Comparison of ENCODE assay signal across 25 cellular contexts in the genomic region with DNA sequence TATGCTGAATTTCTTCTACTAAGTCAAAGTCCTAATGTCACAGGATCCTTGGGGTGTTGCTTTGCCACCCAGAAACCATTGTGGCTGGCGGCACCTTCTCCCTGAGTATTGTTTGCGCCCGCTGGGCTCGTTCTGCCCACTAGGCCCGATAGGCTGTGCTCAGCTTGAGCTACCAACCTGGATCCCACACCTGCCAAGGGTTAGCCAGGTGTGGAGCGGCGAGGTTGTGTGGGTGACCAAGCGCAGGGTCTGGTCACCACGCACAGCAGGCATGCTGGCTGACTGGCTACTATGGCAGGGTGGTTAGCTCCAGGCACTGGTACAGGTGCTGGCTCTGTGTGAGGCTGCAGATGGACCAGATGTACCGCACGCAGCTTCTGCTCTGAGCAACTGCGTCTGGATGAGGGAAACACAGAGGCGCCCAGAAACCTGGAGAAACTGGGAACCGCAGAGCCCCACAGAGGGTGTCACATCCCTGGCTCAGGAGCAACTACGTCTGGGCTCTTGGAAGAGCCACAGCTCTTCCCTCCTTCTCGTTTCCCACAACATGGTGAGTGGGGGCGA. TPM values are rescaled to one million over a fixed set of nuclear protein-coding genes. Genes with fewer than 3 reads are reported as not detected.
DNase-seq lines count a peak whose midpoint lies in the region; ATAC-seq, FAIRE-seq and TF ChIP-seq lines count a peak whose summit lies in the region.
"Had no signal": no experiment of that assay in that cellular context is flagged by ENCODE, and none has a peak within 500 bp of the region (broad histone marks: within the 10 kb centered on the region; RNA-seq: fewer than 3 reads in every experiment).

No MANE protein-coding gene starts in this region.

- H3K4me3 ChIP-seq in right atrium auricular region: no peak overlapping the region
- H3K4me3 ChIP-seq in H1 (ENCODE audit: extremely low read depth in 1 of 4, insufficient read depth in 2 of 4, low read depth in 3 of 4, low read length in 4 of 4): no peak overlapping the region
- no peak overlapping the region for H3K4me3 ChIP-seq in neuronal stem cell (ENCODE audit: low read length in 2 of 2)
- no peak overlapping the region for H3K4me3 ChIP-seq in vagina
- H3K4me3 ChIP-seq: GM12878, MG63, SJSA1 had no signal

- no peaks in the 10 kb centered on the region for H3K27me3 ChIP-seq in right atrium auricular region
- H3K27me3 ChIP-seq in H1 (replicated peaks in 1 of 4; ENCODE audit: control insufficient read depth in 3 of 4, extremely low read depth in 1 of 4, insufficient read depth in 3 of 4, low read length in 3 of 4): no peaks in the 10 kb centered on the region
- H3K27me3 ChIP-seq in neuronal stem cell (ENCODE audit: control insufficient read depth in 3 of 3, insufficient read depth in 3 of 3, low read depth in 1 of 3, low read length in 3 of 3): no peaks in the 10 kb centered on the region
- no peaks in the 10 kb centered on the region for H3K27me3 ChIP-seq in vagina
- H3K27me3 ChIP-seq: MG63, SJSA1 had no signal

- no peak overlapping the region for H3K4ac ChIP-seq in H1 (replicated peaks; ENCODE audit: insufficient read length, low read depth, low read length)
- no peak overlapping the region for H3K4ac ChIP-seq in neuronal stem cell (ENCODE audit: low read length)

- no peaks in the 10 kb centered on the region for H3K23me2 ChIP-seq in H1 (ENCODE audit: low read depth, low read length)

- H3K23ac ChIP-seq in H1 (ENCODE audit: insufficient read length) (no peak overlapping the region), neuronal stem cell (ENCODE audit: low read depth, low read length, poor library complexity) (peak overlapping the region; percentile 60)

- H4K8ac ChIP-seq in H1 (ENCODE audit: extremely low read depth, insufficient read depth, low read length): no peak overlapping the region
- H4K8ac ChIP-seq in neuronal stem cell (ENCODE audit: low read depth, low read length): peak overlapping the region; percentile 83

- FAIRE-seq in H1 (lab: Jason Lieb, UNC): no peak
- FAIRE-seq: GM12878 had no signal

- H3K36me3 ChIP-seq in right atrium auricular region (peaks cover 8% of the 10 kb centered on the region), H1 (ENCODE audit: control insufficient read depth in 2 of 4, insufficient read depth in 4 of 4, low read length in 3 of 4) (no peaks in the 10 kb centered on the region), neuronal stem cell (replicated peaks in 1 of 2; ENCODE audit: control insufficient read depth in 2 of 2, insufficient read depth in 2 of 2, low read length in 2 of 2) (no peaks in the 10 kb centered on the region), vagina (no peaks in the 10 kb centered on the region)
- H3K36me3 ChIP-seq: MG63, SJSA1 had no signal

- H3K79me2 ChIP-seq in H1 (ENCODE audit: control insufficient read depth in 1 of 2, insufficient read depth in 2 of 2, low read length in 2 of 2): no peaks in the 10 kb centered on the region

- POLR2A ChIA-PET in H1 (lab: Charles Lee; ENCODE audit: partially characterized antibody): interaction anchor here (1.4 kb wide), 1 partner anchor 49 kb away, joined by 4 read pairs; no protein-coding TSS in a partner anchor

- no peak overlapping the region for H3K18ac ChIP-seq in H1 (ENCODE audit: extremely low read depth, low read length)
- peak overlapping the region; percentile 49 for H3K18ac ChIP-seq in neuronal stem cell (ENCODE audit: low read length)

- H4K91ac ChIP-seq in H1 (replicated peaks; ENCODE audit: insufficient read length, low read length) (no peak overlapping the region), neuronal stem cell (ENCODE audit: low read depth, low read length, poor library complexity) (no peak overlapping the region)

- no peak overlapping the region for H2AK5ac ChIP-seq in H1 (ENCODE audit: low read depth, low read length)
- no peak overlapping the region for H2AK5ac ChIP-seq in neuronal stem cell (ENCODE audit: low read depth, low read length)

- H3K4me2 ChIP-seq in H1 (ENCODE audit: insufficient read depth in 1 of 2, low read depth in 2 of 2, low read length in 2 of 2) (no peak overlapping the region), neuronal stem cell (ENCODE audit: insufficient read depth, low read length, poor library complexity, severe bottlenecking) (no peak overlapping the region)

- H3K79me1 ChIP-seq in H1 (ENCODE audit: low read depth, low read length) (no peaks in the 10 kb centered on the region), neuronal stem cell (ENCODE audit: low read depth, low read length) (no peaks in the 10 kb centered on the region)

- WGBS in H1 (ENCODE audit: extremely low coverage in 1 of 2, insufficient coverage in 1 of 2, insufficient read length in 1 of 2, insufficient replicate concordance in 2 of 2, low coverage in 1 of 2, low lambda C conversion rate in 2 of 2, missing lambda C conversion rate in 1 of 2), 2 experiments: 95% methylated on average over 17 of the region's 17 CpGs; no CpG with 5 or more reads in 1 of the 2 experiments
- no CpG with 5 or more reads among the region's 17 CpGs for WGBS in neuronal stem cell (ENCODE audit: extremely low coverage in 2 of 2, insufficient read length in 2 of 2, insufficient replicate concordance in 1 of 2), 2 donors

- H2BK5ac ChIP-seq in H1 (ENCODE audit: low read depth, low read length) (no peak overlapping the region), neuronal stem cell (ENCODE audit: low read length) (no peak overlapping the region)

- H3K9me3 ChIP-seq in right atrium auricular region: no peaks in the 10 kb centered on the region
- no peaks in the 10 kb centered on the region for H3K9me3 ChIP-seq in H1 (ENCODE audit: insufficient read depth in 2 of 2, low read depth in 1 of 2, low read length in 1 of 2)
- H3K9me3 ChIP-seq in neuronal stem cell (replicated peaks in 1 of 2; ENCODE audit: control insufficient read depth in 2 of 2, insufficient read depth in 1 of 2, low read depth in 1 of 2, low read length in 2 of 2): peaks cover 0 to 2% of the 10 kb centered on the region in 2 donors
- no peaks in the 10 kb centered on the region for H3K9me3 ChIP-seq in vagina
- H3K9me3 ChIP-seq: Caco-2, MG63, SJSA1 had no signal

- CTCF ChIA-PET in H1 (lab: Charles Lee; ENCODE audit: partially characterized antibody): interaction anchor here (0.9 to 1.9 kb wide), 2 partner anchors 15 to 923 kb away, joined by 3 to 11 read pairs; no protein-coding TSS in a partner anchor

- no peaks in the 10 kb centered on the region for H4K20me1 ChIP-seq in H1 (replicated peaks in 1 of 2; ENCODE audit: control insufficient read depth in 1 of 2, insufficient read depth in 2 of 2, low read length in 2 of 2)

- no peaks in the 10 kb centered on the region for H3K9me3 Mint-ChIP-seq in activated T-helper 17 cell treated with anti-CD3 and anti-CD28 coated beads, Interleukin-2, amount 50 U/mL, for 72 hours
- H3K9me3 Mint-ChIP-seq: CD8-positive, alpha-beta T cell had no signal

- TF ChIP-seq RAD21 in H1 (IDR thresholded peaks at IDR 0.05 in 1 of 2, conservative IDR thresholded peaks at IDR 0.05 in 1 of 2; ENCODE audit: low read depth in 2 of 2, low read length in 2 of 2): no peak

- intact Hi-C loops in Right ventricle myocardium inferior (cut with DNase I) (no loop called here), vagina (cut with DNase I) (no loop called here)

- DNase-seq in Right ventricle myocardium inferior (ENCODE audit: missing footprints) (peak; percentile 59), right atrium auricular region (ENCODE audit: low spot score) (no peak), H1 (ENCODE audit: low read depth in 1 of 2, low spot score in 2 of 2) (no peak), neuronal stem cell (ENCODE audit: low spot score) (no peak), vagina (ENCODE audit: extremely low spot score in 2 of 2) (no peak), cerebellum (ENCODE audit: low spot score) (no peak), hippocampal formation (lab: John Stamatoyannopoulos, UW) (no peak)
- DNase-seq: Caco-2; CD8-positive, alpha-beta T cell; GDM1; KG1; MG63; NCI-H1105 treated with DMSO at 0.1 percent for 48 hours; NCI-H146; NCI-H1930; NCI-H2107; NCI-H446; NCI-H524 treated with DMSO at 0.1 percent for 48 hours; NCI-H774 had no signal

- no peaks in the 10 kb centered on the region for H3K36me3 Mint-ChIP-seq in activated T-helper 17 cell treated with anti-CD3 and anti-CD28 coated beads, Interleukin-2, amount 50 U/mL, for 72 hours (ENCODE audit: low read depth)

- H3K14ac ChIP-seq in H1 (ENCODE audit: insufficient read length) (no peak overlapping the region), neuronal stem cell (ENCODE audit: low read length) (no peak overlapping the region)

- H3K56ac ChIP-seq in H1 (replicated peaks; ENCODE audit: insufficient read length, low read depth, low read length): no peak overlapping the region

- H3K27ac ChIP-seq in right atrium auricular region (no peak overlapping the region), H1 (ENCODE audit: low read depth, low read length) (no peak overlapping the region), neuronal stem cell (replicated peaks; ENCODE audit: low read length) (no peak overlapping the region), vagina (peak overlapping the region; percentile 23)
- H3K27ac ChIP-seq: 22Rv1, C4-2B, SJSA1 had no signal

- TF ChIP-seq POLR2A in H1 (IDR thresholded peaks at IDR 0.05; ENCODE audit: control extremely low read depth in 1 of 2, low read depth in 2 of 2, low read length in 2 of 2): no peak
- TF ChIP-seq POLR2A in vagina (IDR thresholded peaks at IDR 0.05): no peak

- TF ChIP-seq EP300 in H1 (IDR thresholded peaks at IDR 0.05; ENCODE audit: borderline replicate concordance in 1 of 2, low read depth in 2 of 2, low read length in 2 of 2): no peak

- H4K5ac ChIP-seq in H1 (ENCODE audit: insufficient read length, low read depth, low read length): no peak overlapping the region

- H2BK12ac ChIP-seq in H1 (ENCODE audit: low read depth, low read length) (no peak overlapping the region), neuronal stem cell (ENCODE audit: low read length) (no peak overlapping the region)

- H2AFZ ChIP-seq in H1 (ENCODE audit: low read length) (0 out of 2 replicates have a peak overlapping the region, but pooled peaks have one; percentile 51), neuronal stem cell (ENCODE audit: low read length) (no peak overlapping the region)

- H2BK15ac ChIP-seq in H1 (ENCODE audit: low read length): no peak overlapping the region
- H2BK15ac ChIP-seq in neuronal stem cell (ENCODE audit: low read length): no peak overlapping the region

- no peak for ATAC-seq in Right ventricle myocardium inferior
- no peak for ATAC-seq in activated T-helper 17 cell treated with anti-CD3 and anti-CD28 coated beads, Interleukin-2, amount 50 U/mL, for 72 hours (replicated peaks)
- ATAC-seq: CD8-positive, alpha-beta T cell had no signal

- no peak overlapping the region for H3K27ac Mint-ChIP-seq in activated T-helper 17 cell treated with anti-CD3 and anti-CD28 coated beads, Interleukin-2, amount 50 U/mL, for 72 hours
- H3K27ac Mint-ChIP-seq: B cell; CD8-positive, alpha-beta T cell had no signal

- H3K4me1 Mint-ChIP-seq in activated T-helper 17 cell treated with anti-CD3 and anti-CD28 coated beads, Interleukin-2, amount 50 U/mL, for 72 hours: no peaks in the 10 kb centered on the region
- H3K4me1 Mint-ChIP-seq: B cell had no signal

- no peaks in the 10 kb centered on the region for H3K4me1 ChIP-seq in right atrium auricular region
- H3K4me1 ChIP-seq in H1 (replicated peaks in 1 of 4; ENCODE audit: control insufficient read depth in 3 of 4, insufficient read depth in 4 of 4, low read length in 3 of 4): no peaks in the 10 kb centered on the region
- peaks cover 0 to 1% of the 10 kb centered on the region in 2 donors for H3K4me1 ChIP-seq in neuronal stem cell (ENCODE audit: control insufficient read depth in 2 of 2, insufficient read depth in 1 of 2, low read depth in 1 of 2, low read length in 2 of 2)
- peaks cover 20% of the 10 kb centered on the region for H3K4me1 ChIP-seq in vagina
- H3K4me1 ChIP-seq: Caco-2 had no signal

- no peak overlapping the region for H3K9ac ChIP-seq in H1 (replicated peaks in 1 of 4; ENCODE audit: extremely low read depth in 1 of 4, low read depth in 3 of 4, low read length in 3 of 4)
- H3K9ac ChIP-seq in neuronal stem cell (ENCODE audit: low read depth, low read length, poor library complexity): no peak overlapping the region

- no peak for TF ChIP-seq CTCF in right atrium auricular region (IDR thresholded peaks at IDR 0.05)
- no peak for TF ChIP-seq CTCF in H1 (IDR thresholded peaks at IDR 0.05; ENCODE audit: control extremely low read depth in 1 of 3, insufficient read depth in 1 of 3, low read depth in 1 of 3, low read length in 3 of 3)
- TF ChIP-seq CTCF in vagina (IDR thresholded peaks at IDR 0.05): no peak

- H2BK120ac ChIP-seq in H1 (replicated peaks; ENCODE audit: low read depth, low read length) (no peak overlapping the region), neuronal stem cell (ENCODE audit: low read depth, low read length) (no peak overlapping the region)

- H3K4me3 Mint-ChIP-seq in activated T-helper 17 cell treated with anti-CD3 and anti-CD28 coated beads, Interleukin-2, amount 50 U/mL, for 72 hours: no peak overlapping the region
- H3K4me3 Mint-ChIP-seq: B cell; CD8-positive, alpha-beta T cell had no signal

- H2BK20ac ChIP-seq in H1 (ENCODE audit: low read length): no peak overlapping the region

- H3K27me3 Mint-ChIP-seq in activated T-helper 17 cell treated with anti-CD3 and anti-CD28 coated beads, Interleukin-2, amount 50 U/mL, for 72 hours: no peaks in the 10 kb centered on the region
- H3K27me3 Mint-ChIP-seq: B cell had no signal

RNA-seq across cellular contexts. Expression of gene SCYL3, which starts 50.3 kb away (rescaled TPM):
- total RNA-seq in Right ventricle myocardium inferior (5.6 TPM), right atrium auricular region (1 to 10 TPM; 6.4 to 6.5 TPM), vagina (11.8 TPM), cerebellum (10.2 TPM)
- total RNA-seq in H1 (2021; fragmentation: NEBNext Ultra II Directional; extraction: Animal tissue kit (Norgen Biotek cat#: 25700)): 4.3 and 5.3 TPM in 2 replicates
- 2.4 and 2.7 TPM in 2 replicates for polyA plus RNA-seq in H1 (2011; rRNA removed)
- polyA plus RNA-seq in H1 (2011; cell fraction: cytosol; rRNA removed): 3.8 TPM
- 6.1 TPM for polyA plus RNA-seq in H1 (2011; cell fraction: nucleus; rRNA removed)
- 2.9 to 4.9 TPM (median 3.6 TPM) in 4 replicates for polyA plus RNA-seq in H1 (2012, experiment 1 of 2)
- polyA plus RNA-seq in H1 (2012, experiment 2 of 2): 0.34 TPM
- polyA plus RNA-seq in H1 (2013, experiment 1 of 2): 3.2 TPM
- polyA plus RNA-seq in H1 (2013, experiment 2 of 2): 3.0 TPM
- 11.5 and 12.2 TPM in 2 replicates for polyA minus RNA-seq in H1 (2011; rRNA and poly(A)+ RNA removed)
- polyA minus RNA-seq in H1 (2011; cell fraction: cytosol; rRNA and poly(A)+ RNA removed): 4.2 TPM
- polyA minus RNA-seq in H1 (2011; cell fraction: nucleus; rRNA and poly(A)+ RNA removed): 13.0 TPM
- 4.3 TPM for polyA plus RNA-seq in neuronal stem cell (2013, experiment 1 of 2)
- 4.3 TPM for polyA plus RNA-seq in neuronal stem cell (2013, experiment 2 of 2)
- 10 to 100 TPM; 15.0 to 16.4 TPM for total RNA-seq in activated T-helper 17 cell treated with anti-CD3 and anti-CD28 coated beads, Interleukin-2, amount 50 U/mL, for 72 hours
